ENCODE assay signal across 1 cellular context in genomic region chr6:137768935-137769334, GRCh38.
TF ChIP-seq lines count a peak whose summit lies in the region.

No MANE protein-coding gene starts in this region.

TF ChIP-seq in GM12878, 131 proteins besides CTCF, POLR2A, EP300 and RAD21 (continued from another document):
- no peak for TF ChIP-seq ZNF217 (IDR thresholded peaks at IDR 0.05)
- TF ChIP-seq PBX3 (IDR thresholded peaks at IDR 0.05; ENCODE audit: insufficient replicate concordance, low read depth, low read length), result no peak
- TF ChIP-seq CBFB (IDR thresholded peaks at IDR 0.05; ENCODE audit: low read depth), result no peak
- TF ChIP-seq ZBED1 (IDR thresholded peaks at IDR 0.05; ENCODE audit: borderline replicate concordance), result no peak
- TF ChIP-seq IRF4 (IDR thresholded peaks at IDR 0.05; ENCODE audit: low read depth, low read length), result no peak
- TF ChIP-seq ZBTB33 (IDR thresholded peaks at IDR 0.05), result no peak
